ENCODE assay signal across 9 cellular contexts in the genomic region with DNA sequence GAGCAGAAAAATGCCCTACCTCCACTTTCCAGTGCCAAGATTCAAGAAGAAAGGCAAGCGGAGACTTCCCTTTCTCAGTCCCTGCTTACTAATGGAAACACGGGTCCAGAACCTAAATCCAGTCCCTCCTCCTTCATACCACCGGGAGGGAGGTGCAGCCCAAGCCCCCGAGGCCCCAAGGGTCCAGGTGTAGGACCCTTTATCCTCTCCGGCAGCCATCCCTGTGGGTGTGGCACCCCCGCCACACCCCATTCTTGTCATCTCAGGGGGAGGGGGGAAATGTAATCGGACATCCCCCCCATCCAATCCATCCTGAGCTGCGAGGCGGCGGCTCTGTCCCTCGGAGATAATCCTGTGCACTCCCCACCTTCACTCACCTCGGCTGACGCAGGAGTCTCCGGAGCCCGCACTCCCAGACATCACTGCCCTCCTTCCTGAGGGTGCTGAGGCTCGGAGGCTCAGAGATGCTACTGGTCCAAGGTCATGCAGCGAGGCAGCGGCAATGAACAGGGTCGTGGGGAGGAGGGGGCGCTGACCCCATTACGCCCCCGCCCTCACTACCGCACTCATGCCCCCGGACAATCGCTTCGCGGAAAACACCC. TPM values are rescaled to one million over a fixed set of nuclear protein-coding genes. Genes with fewer than 3 reads are reported as not detected.
A peak's percentile ranks its signal among the peaks of the same experiment; 100 is the strongest.
DNase-seq lines count a peak whose midpoint lies in the region; ATAC-seq, FAIRE-seq and TF ChIP-seq lines count a peak whose summit lies in the region.
"Had no signal": no experiment of that assay in that cellular context is flagged by ENCODE, and none has a peak within 500 bp of the region (broad histone marks: within the 10 kb centered on the region; RNA-seq: fewer than 3 reads in every experiment).

No MANE protein-coding gene starts in this region.

- no peaks in the 10 kb centered on the region for H3K36me3 ChIP-seq in CD8-positive, alpha-beta T cell (ENCODE audit: insufficient read depth, low read length)
- no peaks in the 10 kb centered on the region for H3K36me3 ChIP-seq in mucosa of descending colon (ENCODE audit: low read depth)

- no peaks in the 10 kb centered on the region for H3K27me3 Mint-ChIP-seq in CD8-positive, alpha-beta T cell (ENCODE audit: low read depth)

- DNase-seq in CD8-positive, alpha-beta T cell: peak in 1 of 7 experiments; percentile 30
- no peak for DNase-seq in Jurkat, Clone E6-1 (ENCODE audit: low read depth, low spot score)
- DNase-seq in cardiac fibroblast (ENCODE audit: low read depth in 2 of 2) (no peak), mucosa of descending colon (peak in 1 of 3 donors; percentile 66), frontal cortex (ENCODE audit: low spot score in 2 of 2) (no peak), NOMO-1 (lab: John Stamatoyannopoulos, UW; ENCODE audit: unreplicated experiment in 2 of 2) (no peak)
- no peak for DNase-seq in effector CD4-positive, alpha-beta T cell

- peaks cover 2% of the 10 kb centered on the region for H3K36me3 Mint-ChIP-seq in CD8-positive, alpha-beta T cell

- CTCF ChIA-PET in CD8-positive, alpha-beta T cell (lab: Charles Lee): interaction anchor here (1.0 to 4.3 kb wide), 6 partner anchors 10 to 88 kb away, joined by 4 to 29 read pairs (median 6); partner anchors contain the start of gene AP5S1

- no peak for TF ChIP-seq CTCF in CD8-positive, alpha-beta T cell (IDR thresholded peaks at IDR 0.05)
- no peak for TF ChIP-seq CTCF in cardiac fibroblast (IDR thresholded peaks at IDR 0.05; ENCODE audit: low read depth, low read length)
- TF ChIP-seq CTCF in mucosa of descending colon (IDR thresholded peaks at IDR 0.05): no peak

- H3K27ac Mint-ChIP-seq in CD8-positive, alpha-beta T cell: peak overlapping the region; percentile 57

- peaks cover 26% of the 10 kb centered on the region for H3K4me1 Mint-ChIP-seq in CD8-positive, alpha-beta T cell (ENCODE audit: low read depth)

- no peak for ATAC-seq in CD8-positive, alpha-beta T cell
- peak; percentile 12 for ATAC-seq in mucosa of descending colon
- no peak for ATAC-seq in HG02623 (IDR thresholded peaks at IDR 0.05; ENCODE audit: unreplicated experiment)

- H3K9me3 ChIP-seq in CD8-positive, alpha-beta T cell (ENCODE audit: low read length): no peaks in the 10 kb centered on the region
- no peaks in the 10 kb centered on the region for H3K9me3 ChIP-seq in mucosa of descending colon

- peak overlapping the region; percentile 90 for H3K4me3 Mint-ChIP-seq in CD8-positive, alpha-beta T cell

- H3K4me3 ChIP-seq in CD8-positive, alpha-beta T cell (ENCODE audit: low read depth, low read length): peak overlapping the region; percentile 99
- H3K4me3 ChIP-seq in Jurkat, Clone E6-1 (ENCODE audit: low read length): peak overlapping the region; percentile 83
- peak overlapping the region; percentile 73 to 78 for H3K4me3 ChIP-seq in cardiac fibroblast (replicated peaks in 1 of 2; ENCODE audit: low read depth in 2 of 2, low read length in 2 of 2)
- peak overlapping the region; percentile 37 for H3K4me3 ChIP-seq in mucosa of descending colon

- FAIRE-seq in frontal cortex (lab: Jason Lieb, UNC): no peak

- H3K4me1 ChIP-seq in CD8-positive, alpha-beta T cell (ENCODE audit: insufficient read depth, low read length): peaks cover 17% of the 10 kb centered on the region
- H3K4me1 ChIP-seq in mucosa of descending colon (ENCODE audit: low read depth): peaks cover 14% of the 10 kb centered on the region

- H3K9me3 Mint-ChIP-seq in CD8-positive, alpha-beta T cell: no peaks in the 10 kb centered on the region

- H3K27ac ChIP-seq in CD8-positive, alpha-beta T cell (ENCODE audit: low read depth, low read length): peak overlapping the region; percentile 46

- intact Hi-C loops in CD8-positive, alpha-beta T cell (cut with DNase I, micrococcal nuclease): loop anchor here (1.0 to 10.0 kb wide), 6 partner anchors 79 to 1665 kb away; partner anchors contain the start of genes MAVS (in 2 of the 2), LZTS3 (in 1 of the 2), RNF24 (in 1 of the 2) and STK35 (in 1 of the 2)
- intact Hi-C loops in mucosa of descending colon (cut with DNase I, micrococcal nuclease): no loop called here

- no peaks in the 10 kb centered on the region for H3K27me3 ChIP-seq in CD8-positive, alpha-beta T cell (ENCODE audit: insufficient read depth, low read length)

- POLR2A ChIA-PET in CD8-positive, alpha-beta T cell (lab: Charles Lee): interaction anchor here (1.2 to 2.9 kb wide), 13 partner anchors 11 to 1047 kb away, joined by 3 to 25 read pairs (median 5); partner anchors contain the start of genes AP5S1, CDC25B, CENPB and SPEF1

RNA-seq across cellular contexts. Expression of gene ADISSP, which starts 0.6 kb away (rescaled TPM):
- total RNA-seq in CD8-positive, alpha-beta T cell: 10 to 100 TPM in 1 of 2 experiments, 1 to 10 TPM in 1; 9.6 to 10.7 TPM
- polyA plus RNA-seq in Jurkat, Clone E6-1 (2012; ENCODE audit: insufficient read depth, insufficient read length): 87.4 TPM
- total RNA-seq in mucosa of descending colon: 10 to 100 TPM; 14.5 to 69.6 (median 26.5) TPM
- total RNA-seq in frontal cortex: 17.5 TPM

RNA-seq across cellular contexts. Expression of gene SPEF1, which starts 14.3 kb away (rescaled TPM):
- under 1 TPM in 1 of 2 experiments, not detected in 1; 0.16 TPM for total RNA-seq in CD8-positive, alpha-beta T cell
- not detected for polyA plus RNA-seq in Jurkat, Clone E6-1 (2012; ENCODE audit: insufficient read depth, insufficient read length)
- total RNA-seq in mucosa of descending colon (under 1 TPM in 1 of 3 donors, not detected in 2; 0.19 TPM), frontal cortex (0.41 TPM)
- total RNA-seq: RPMI7951 had no signal

RNA-seq across cellular contexts. Expression of gene CENPB, which starts 19.6 kb away (rescaled TPM):
- 10 to 100 TPM; 23.2 to 24.1 TPM for total RNA-seq in CD8-positive, alpha-beta T cell
- polyA plus RNA-seq in Jurkat, Clone E6-1 (2012; ENCODE audit: insufficient read depth, insufficient read length): 64.2 TPM
- total RNA-seq in mucosa of descending colon (100 to 1,000 TPM in 1 of 3 donors, 10 to 100 TPM in 2; 71.7 to 114 (median 75.0) TPM), frontal cortex (58.3 TPM)

RNA-seq across cellular contexts. Expression of gene CDC25B, which starts 29.2 kb away (rescaled TPM):
- total RNA-seq in CD8-positive, alpha-beta T cell: 100 to 1,000 TPM; 135 to 140 TPM
- polyA plus RNA-seq in Jurkat, Clone E6-1 (2012; ENCODE audit: insufficient read depth, insufficient read length): 78.9 TPM
- total RNA-seq in mucosa of descending colon: 10 to 100 TPM; 12.2 to 52.0 (median 38.4) TPM
- total RNA-seq in frontal cortex: 6.1 TPM

RNA-seq across cellular contexts. Expression of gene HSPA12B, which starts 34.4 kb away (rescaled TPM):
- total RNA-seq in CD8-positive, alpha-beta T cell: not detected
- 0.38 TPM for polyA plus RNA-seq in Jurkat, Clone E6-1 (2012; ENCODE audit: insufficient read depth, insufficient read length)
- total RNA-seq in mucosa of descending colon (1 to 10 TPM; 1.2 to 5.9 (median 3.4) TPM), frontal cortex (2.4 TPM)
- total RNA-seq: RPMI7951 had no signal

Comparison
In these comparisons a context has a peak if more than half of its experiments do, and no peak if none do; other contexts are left out.
1. H3K4me3 ChIP-seq: peak in every context shown above with its lines; median percentile 99 in CD8-positive, alpha-beta T cell; 83 in Jurkat, Clone E6-1; 76 in cardiac fibroblast; 37 in mucosa of descending colon.
2. intact Hi-C loops: an anchor here in CD8-positive, alpha-beta T cell (1.0 to 10.0 kb wide); none called in mucosa of descending colon.